ENCODE assay signal across 13 cellular contexts in genomic region chr13:46124967-46125933, GRCh38. TPM values are rescaled to one million over a fixed set of nuclear protein-coding genes. Genes with fewer than 3 reads are reported as not detected.
A peak's percentile ranks its signal among the peaks of the same experiment; 100 is the strongest.
DNase-seq lines count a peak whose midpoint lies in the region; ATAC-seq and TF ChIP-seq lines count a peak whose summit lies in the region.
"Had no signal": no experiment of that assay in that cellular context is flagged by ENCODE, and none has a peak within 500 bp of the region (broad histone marks: within the 10 kb centered on the region; RNA-seq: fewer than 3 reads in every experiment).

No MANE protein-coding gene starts in this region.

- H3K27me3 Mint-ChIP-seq in activated B cell treated with CpG ODN at 0.5 μM for 24 hours = no peaks in the 10 kb centered on the region
- H3K27me3 Mint-ChIP-seq in memory B cell = no peaks in the 10 kb centered on the region

- ATAC-seq in activated B cell treated with CpG ODN at 0.5 μM for 24 hours (ENCODE audit: low read depth) = no peak
- no peak for ATAC-seq in memory B cell (ENCODE audit: low read depth)
- no peak for ATAC-seq in HG02588 (IDR thresholded peaks at IDR 0.05; ENCODE audit: unreplicated experiment)

- POLR2A ChIA-PET in activated B cell treated with CpG ODN at 0.5 μM for 24 hours (lab: Charles Lee) = interaction anchor here (0.6 to 1.5 kb wide), 3 partner anchors 51 to 73 kb away, joined by 3 to 7 read pairs (median 3); partner anchors contain the start of gene LCP1

- TF ChIP-seq CTCF in activated B cell treated with CpG ODN at 0.5 μM for 24 hours (IDR thresholded peaks at IDR 0.05) = no peak

- DNase-seq in COLO829 (ENCODE audit: low spot score) = peak; percentile 54
- DNase-seq in activated B cell treated with CpG ODN at 0.5 μM for 24 hours = no peak
- DNase-seq in memory B cell (ENCODE audit: low spot score in 2 of 2) = no peak
- no peak for DNase-seq in NAMALWA (ENCODE audit: low spot score)
- DNase-seq in stimulated activated CD4-positive, alpha-beta T cell treated with anti-CD3 and anti-CD28 coated beads, Interleukin-4, amount 100 ng/mL, for 1 hour = no peak
- no peak for DNase-seq in GM19238 (ENCODE audit: insufficient read length, low spot score)
- DNase-seq: NCI-H2171 treated with DMSO at 0.1 percent for 48 hours, SHP77 had no signal

- H3K4me1 Mint-ChIP-seq in activated B cell treated with CpG ODN at 0.5 μM for 24 hours (peaks cover 30% of the 10 kb centered on the region), memory B cell (peaks cover 19% of the 10 kb centered on the region)

- CTCF ChIA-PET in activated B cell treated with CpG ODN at 0.5 μM for 24 hours (lab: Charles Lee) = interaction anchor here (0.7 to 1.8 kb wide), 5 partner anchors 12 to 171 kb away, joined by 3 to 4 read pairs (median 3); partner anchors contain the start of gene ZC3H13

- H3K4me3 Mint-ChIP-seq in activated B cell treated with CpG ODN at 0.5 μM for 24 hours (peak overlapping the region; percentile 29), memory B cell (peak overlapping the region; percentile 33)

- H3K9me3 Mint-ChIP-seq in activated B cell treated with CpG ODN at 0.5 μM for 24 hours = no peaks in the 10 kb centered on the region
- no peaks in the 10 kb centered on the region for H3K9me3 Mint-ChIP-seq in memory B cell

- H3K27ac Mint-ChIP-seq in activated B cell treated with CpG ODN at 0.5 μM for 24 hours (peak overlapping the region; percentile 81), memory B cell (peak overlapping the region; percentile 95)

- in situ Hi-C loops in GM18951 (cut with MboI; ENCODE audit: low sequenced_read_pairs, unreplicated experiment) = no loop called here

- intact Hi-C loops in activated B cell treated with CpG ODN at 0.5 μM for 24 hours (cut with micrococcal nuclease) = loop anchor here (5.0 kb wide), 2 partner anchors 73 to 318 kb away; partner anchors contain the start of gene ZC3H13

- peaks cover 51% of the 10 kb centered on the region for H3K36me3 Mint-ChIP-seq in activated B cell treated with CpG ODN at 0.5 μM for 24 hours (ENCODE audit: low read depth)
- H3K36me3 Mint-ChIP-seq in memory B cell = peaks cover 17% of the 10 kb centered on the region

- peak; percentile 31 for TF ChIP-seq POLR2A in GM18951 (IDR thresholded peaks at IDR 0.05; ENCODE audit: extremely low read depth, insufficient read depth, insufficient read length)

RNA-seq across cellular contexts. Expression of gene CPB2, which starts 20.4 kb away (rescaled TPM):
- not detected in 2 replicates for total RNA-seq in activated B cell treated with CpG ODN at 0.5 μM for 24 hours
- total RNA-seq: cerebellum, lung microvascular endothelial cell, right atrium auricular region had no signal

RNA-seq across cellular contexts. Expression of gene LCP1, which starts 56.7 kb away (rescaled TPM):
- total RNA-seq in activated B cell treated with CpG ODN at 0.5 μM for 24 hours = 948 and 977 TPM in 2 replicates
- total RNA-seq: lung microvascular endothelial cell had no signal
